Comparison of ENCODE assay signal across 8 cellular contexts in the genomic region with DNA sequence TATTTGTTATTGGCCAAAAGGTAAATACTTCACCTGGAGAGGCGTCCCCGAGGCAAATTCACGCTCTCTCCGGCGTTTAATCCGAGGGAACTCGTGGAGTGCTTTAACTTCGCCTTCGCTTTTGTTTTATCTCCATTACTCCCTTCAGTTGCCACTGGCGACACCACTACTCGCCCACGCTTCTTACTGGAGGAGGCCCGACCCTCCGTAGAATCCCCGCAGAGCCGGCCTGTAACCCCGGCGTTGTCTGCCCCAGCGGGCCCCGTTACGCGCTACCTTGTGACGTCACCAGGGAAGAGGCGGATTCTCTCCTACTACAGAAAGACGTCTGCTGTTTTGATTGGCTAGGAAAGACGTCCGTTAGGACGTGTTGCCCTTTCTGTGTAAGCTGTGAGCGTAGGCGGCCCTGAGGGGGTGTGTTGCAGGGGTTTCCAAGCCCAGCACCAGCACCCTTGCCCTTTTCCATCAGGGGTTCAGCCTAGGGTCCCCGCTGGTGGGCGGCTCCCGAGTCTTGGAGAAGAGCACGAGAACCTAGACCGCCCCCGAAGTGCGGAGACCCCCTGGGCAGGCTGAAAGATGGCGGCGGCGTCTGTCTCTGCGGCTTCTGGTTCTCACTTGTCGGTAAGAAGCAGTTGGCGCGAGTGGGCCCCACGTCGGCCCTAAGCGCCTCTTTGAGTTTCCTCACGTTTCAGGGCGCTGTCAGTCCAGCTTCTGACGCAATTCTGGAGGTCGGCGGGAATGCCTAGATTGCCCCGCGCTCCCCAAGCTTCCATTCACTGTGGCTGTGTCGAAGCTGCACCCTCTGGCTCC. TPM values are rescaled to one million over a fixed set of nuclear protein-coding genes. Genes with fewer than 3 reads are reported as not detected.
DNase-seq lines count a peak whose midpoint lies in the region; ATAC-seq and TF ChIP-seq lines count a peak whose summit lies in the region.

A gene (plus strand): TSS at position 376 of the 810 bp plus-strand sequence. CDS start 201 bp downstream, at position 577.

- CTCF ChIA-PET in CD4-positive, alpha-beta memory T cell (lab: Charles Lee; ENCODE audit: partially characterized antibody), result interaction anchor here (1.0 to 3.8 kb wide), 11 partner anchors 26 to 723 kb away, joined by 3 to 17 read pairs (median 5); a partner anchor contains a TSS

- ATAC-seq in GM19467 (IDR thresholded peaks at IDR 0.05; ENCODE audit: unreplicated experiment) (peak; percentile 64), lower lobe of right lung (peak; percentile 93 to 94)

- H3K4me1 Mint-ChIP-seq in CD4-positive, alpha-beta memory T cell, result peaks cover 43 to 70% (median 56%) of the 10 kb centered on the region in 4 donors

- peaks cover 47% of the 10 kb centered on the region for H3K4me1 ChIP-seq in CD4-positive, alpha-beta memory T cell (ENCODE audit: insufficient read depth, low read length)
- H3K4me1 ChIP-seq in lower lobe of right lung, result peaks cover 26% of the 10 kb centered on the region

- H3K36me3 Mint-ChIP-seq in CD4-positive, alpha-beta memory T cell, result peaks cover 16 to 45% of the 10 kb centered on the region in 2 donors

- peak; percentile 95 to 99 (median 96) for DNase-seq in CD4-positive, alpha-beta memory T cell
- DNase-seq in HS-27A (ENCODE audit: low read depth), result peak; percentile 99
- DNase-seq in NK-92 (lab: John Stamatoyannopoulos, UW; ENCODE audit: unreplicated experiment), result peak; percentile 57
- peak; percentile 84 to 90 for DNase-seq in activated CD8-positive, alpha-beta memory T cell treated with anti-CD3 and anti-CD28 coated beads for 1 hour (ENCODE audit: extremely low read depth in 1 of 2, low read depth in 1 of 2)
- peak; percentile 93 for DNase-seq in effector CD4-positive, alpha-beta T cell
- DNase-seq in lower lobe of right lung, result peak; percentile 95
- peak; percentile 89 to 95 (median 94) for DNase-seq in stimulated activated CD4-positive, alpha-beta T cell treated with anti-CD3 and anti-CD28 coated beads, TNF-alpha, amount 100 ng/mL, for 24 hours (ENCODE audit: low read depth in 3 of 3)

- H3K27me3 ChIP-seq in CD4-positive, alpha-beta memory T cell (ENCODE audit: insufficient read depth, low read length), result no peaks in the 10 kb centered on the region
- no peaks in the 10 kb centered on the region for H3K27me3 ChIP-seq in lower lobe of right lung (ENCODE audit: low read depth)

- H3K9me3 ChIP-seq in CD4-positive, alpha-beta memory T cell (ENCODE audit: control insufficient read depth in 1 of 2, low read length in 2 of 2), result no peaks in the 10 kb centered on the region
- no peaks in the 10 kb centered on the region for H3K9me3 ChIP-seq in lower lobe of right lung

- no peaks in the 10 kb centered on the region for H3K27me3 Mint-ChIP-seq in CD4-positive, alpha-beta memory T cell

- H3K4me3 ChIP-seq in CD4-positive, alpha-beta memory T cell (ENCODE audit: low read length in 2 of 2), result peak within 1 kb of the TSS; percentile 68 to 98
- H3K4me3 ChIP-seq in lower lobe of right lung, result peak within 1 kb of the TSS; percentile 91

- H3K4me3 Mint-ChIP-seq in CD4-positive, alpha-beta memory T cell, result peak within 1 kb of the TSS; percentile 97 to 100 (median 99)

- TF ChIP-seq CTCF in lower lobe of right lung (IDR thresholded peaks at IDR 0.05), result no peak

- POLR2A ChIA-PET in CD4-positive, alpha-beta memory T cell (lab: Charles Lee; ENCODE audit: partially characterized antibody), result interaction anchor here (0.6 to 5.8 kb wide), 32 partner anchors 11 to 1661 kb away, joined by 3 to 99 read pairs (median 4); a partner anchor contains a TSS

- peaks cover 13% of the 10 kb centered on the region for H3K36me3 ChIP-seq in CD4-positive, alpha-beta memory T cell (ENCODE audit: insufficient read depth, low read length)
- peaks cover 23% of the 10 kb centered on the region for H3K36me3 ChIP-seq in lower lobe of right lung

- peaks cover 0 to 4% (median 0%) of the 10 kb centered on the region in 8 donors for H3K9me3 Mint-ChIP-seq in CD4-positive, alpha-beta memory T cell

- H3K27ac ChIP-seq in CD4-positive, alpha-beta memory T cell (ENCODE audit: low read depth, low read length), result peak within 1 kb of the TSS; percentile 99
- peak within 1 kb of the TSS; percentile 98 for H3K27ac ChIP-seq in lower lobe of right lung

- H3K27ac Mint-ChIP-seq in CD4-positive, alpha-beta memory T cell, result peak within 1 kb of the TSS; percentile 100

- intact Hi-C loops in CD4-positive, alpha-beta memory T cell (cut with micrococcal nuclease), result loop anchor here (1.0 to 2.0 kb wide), 6 partner anchors 222 to 1246 kb away; a partner anchor contains a TSS
- intact Hi-C loops in lower lobe of right lung (cut with DNase I), result no loop called here

RNA-seq across cellular contexts. Expression of the gene that starts here (rescaled TPM):
- 10 to 100 TPM; 76.0 to 78.9 TPM for total RNA-seq in CD4-positive, alpha-beta memory T cell
- polyA plus RNA-seq in CD4-positive, alpha-beta memory T cell, result 10 to 100 TPM; 39.0 to 63.9 TPM
- total RNA-seq in lower lobe of right lung, result 30.2 TPM

Comparison
In these comparisons a context has a peak if more than half of its experiments do, and no peak if none do; other contexts are left out.
1. Peak in every context shown above with its lines: DNase-seq, ATAC-seq, H3K4me3 ChIP-seq and H3K27ac ChIP-seq.